Comparison of ENCODE assay signal across 25 cellular contexts in the genomic region with DNA sequence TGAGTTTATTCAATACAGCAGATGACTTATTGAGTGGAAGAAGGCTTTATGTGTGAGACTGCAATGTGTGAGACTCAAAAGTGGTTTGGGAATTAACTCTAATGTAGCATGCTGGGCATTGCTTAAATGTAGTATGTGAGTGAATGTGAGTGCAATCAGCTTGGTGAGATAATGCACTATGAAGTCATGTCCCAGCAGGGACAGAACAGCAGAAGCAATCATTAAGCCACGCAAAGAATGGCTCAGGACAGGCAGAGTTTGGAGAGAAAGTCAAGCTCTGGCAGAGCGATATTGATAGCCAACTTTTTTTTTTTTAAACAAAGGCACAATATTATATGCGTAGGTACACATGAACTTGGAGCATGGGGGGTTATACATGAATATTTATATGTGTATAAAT.
"Had no signal": no experiment of that assay in that cellular context is flagged by ENCODE, and none has a peak within 500 bp of the region (broad histone marks: within the 10 kb centered on the region; RNA-seq: fewer than 3 reads in every experiment).

No MANE protein-coding gene starts in this region.

- H3K9me3 ChIP-seq: esophagus muscularis mucosa, lower lobe of right lung, neutrophil, right atrium auricular region, sigmoid colon, testis, tibial artery had no signal

- H3K27ac ChIP-seq: coronary artery, esophagus muscularis mucosa, lower lobe of right lung, neutrophil, parathyroid adenoma, right atrium auricular region, sigmoid colon, testis, tibial artery had no signal

- H3K36me3 ChIP-seq: esophagus muscularis mucosa, lower lobe of right lung, neutrophil, right atrium auricular region, sigmoid colon, tibial artery had no signal

- H3K4me1 ChIP-seq: esophagus muscularis mucosa, lower lobe of right lung, parathyroid adenoma, right atrium auricular region, sigmoid colon, testis had no signal

- H3K4me3 Mint-ChIP-seq: immature natural killer cell; natural killer cell; neural crest cell; stimulated activated memory B cell treated with anti-CD40 and anti-IgM and Interleukin-4, amounts not matched to agents 10 μg/mL and 1 μg/mL and 100 μg/mL, for 72 hours; type B pancreatic cell had no signal

- H3K27me3 Mint-ChIP-seq: progenitor cell of endocrine pancreas; stimulated activated memory B cell treated with anti-CD40 and anti-IgM and Interleukin-4, amounts not matched to agents 10 μg/mL and 1 μg/mL and 100 μg/mL, for 72 hours; type B pancreatic cell had no signal

- H3K9ac ChIP-seq: parathyroid adenoma had no signal

- H3K4me3 ChIP-seq: coronary artery, esophagus muscularis mucosa, lower lobe of right lung, right atrium auricular region, sigmoid colon, testis, tibial artery had no signal

- H3K27me3 ChIP-seq: esophagus muscularis mucosa, neutrophil, right atrium auricular region, sigmoid colon, testis, tibial artery had no signal

- H3K4me1 Mint-ChIP-seq: immature natural killer cell; natural killer cell; neural crest cell; stimulated activated memory B cell treated with anti-CD40 and anti-IgM and Interleukin-4, amounts not matched to agents 10 μg/mL and 1 μg/mL and 100 μg/mL, for 72 hours had no signal

- H3K79me2 ChIP-seq: parathyroid adenoma had no signal

- ATAC-seq: left ventricle myocardium superior; lower lobe of right lung; natural killer cell; stimulated activated memory B cell treated with anti-CD40 and anti-IgM and Interleukin-4, amounts not matched to agents 10 μg/mL and 1 μg/mL and 100 μg/mL, for 72 hours; stimulated activated naive CD8-positive, alpha-beta T cell treated with anti-CD3 and anti-CD28 coated beads, Interleukin-15, Interleukin-2, amounts not matched to agents 100 U/mL and 50 U/mL, for 24 hours had no signal

- H3K9me3 Mint-ChIP-seq: neural crest cell; stimulated activated memory B cell treated with anti-CD40 and anti-IgM and Interleukin-4, amounts not matched to agents 10 μg/mL and 1 μg/mL and 100 μg/mL, for 72 hours; type B pancreatic cell had no signal

- H3K27ac Mint-ChIP-seq: immature natural killer cell; natural killer cell; progenitor cell of endocrine pancreas; stimulated activated memory B cell treated with anti-CD40 and anti-IgM and Interleukin-4, amounts not matched to agents 10 μg/mL and 1 μg/mL and 100 μg/mL, for 72 hours; type B pancreatic cell had no signal

- H3K36me3 Mint-ChIP-seq: immature natural killer cell; natural killer cell; stimulated activated memory B cell treated with anti-CD40 and anti-IgM and Interleukin-4, amounts not matched to agents 10 μg/mL and 1 μg/mL and 100 μg/mL, for 72 hours; type B pancreatic cell had no signal

- DNase-seq: dermis blood vessel endothelial cell; effector memory CD4-positive, alpha-beta T cell; foreskin melanocyte; hypothalamus; immature natural killer cell; islet precursor cell; kidney glomerular epithelial cell; left ventricle myocardium superior; lower lobe of right lung; natural killer cell; sigmoid colon; stimulated activated CD4-positive, alpha-beta T cell treated with anti-CD3 and anti-CD28 coated beads, Interleukin-4, amount 100 ng/mL, for 4 hours; stimulated activated naive CD8-positive, alpha-beta T cell treated with anti-CD3 and anti-CD28 coated beads, Interleukin-15, Interleukin-2, amounts not matched to agents 100 U/mL and 50 U/mL, for 24 hours; substantia nigra; testis; tibial artery had no signal
